ENCODE assay signal across 8 cellular contexts in the genomic region with DNA sequence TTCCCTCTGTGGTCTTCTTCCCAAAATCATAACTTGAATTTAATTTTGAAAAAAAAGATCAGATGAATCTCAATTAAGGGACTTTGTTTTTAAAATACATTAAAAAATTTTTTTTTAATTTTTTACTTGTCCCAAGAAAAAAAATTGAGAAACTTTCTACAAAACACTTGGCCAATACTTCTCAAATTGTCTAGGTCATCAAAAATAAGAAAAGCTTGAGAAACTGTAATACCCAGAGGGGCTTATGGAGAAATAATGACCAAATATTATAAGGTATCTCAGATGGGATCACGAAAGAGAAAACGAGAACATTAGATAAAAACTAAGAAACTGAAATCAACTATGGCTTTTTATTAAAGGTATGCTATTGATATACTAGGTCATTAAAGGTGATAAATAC.
"Had no signal": no experiment of that assay in that cellular context is flagged by ENCODE, and none has a peak within 500 bp of the region (broad histone marks: within the 10 kb centered on the region; RNA-seq: fewer than 3 reads in every experiment).

No MANE protein-coding gene starts in this region.

- FAIRE-seq: G401.6, GM12878, GM12891, GM12892, GM18507, GM19239 had no signal

- H3K4me3 ChIP-seq: GM12878 had no signal

- ATAC-seq: GM12878 had no signal

- DNase-seq: GDM1, GF-D8 had no signal
